ENCODE assay signal across 23 cellular contexts in genomic region chr6:163228041-163228440, GRCh38.
"Had no signal": no experiment of that assay in that cellular context is flagged by ENCODE, and none has a peak within 500 bp of the region (broad histone marks: within the 10 kb centered on the region; RNA-seq: fewer than 3 reads in every experiment).

No MANE protein-coding gene starts in this region.

- H3K4me3 Mint-ChIP-seq: dendritic cell treated with granulocyte-macrophage colony-stimulating factor and Interleukin-4, amounts not matched to agents 40 ng/mL and 50 ng/mL, for 4 days; effector memory CD8-positive, alpha-beta T cell; endodermal cell had no signal

- DNase-seq: cerebellar nuclear complex; colonic mucosa; cortex of kidney; dermis blood vessel endothelial cell; dorsolateral prefrontal cortex; effector CD4-positive, alpha-beta T cell; effector CD8-positive, alpha-beta T cell; effector memory CD4-positive, alpha-beta T cell; effector memory CD8-positive, alpha-beta T cell; endodermal cell; erythroblast; esophagus squamous epithelium; foreskin fibroblast; foreskin keratinocyte; gastrocnemius medialis; glutamatergic neuron; head of caudate nucleus; heart left ventricle; heart right ventricle had no signal

- H3K9me3 Mint-ChIP-seq: dendritic cell treated with granulocyte-macrophage colony-stimulating factor and Interleukin-4, amounts not matched to agents 40 ng/mL and 50 ng/mL, for 4 days; endodermal cell had no signal

- H3K27me3 Mint-ChIP-seq: dendritic cell treated with granulocyte-macrophage colony-stimulating factor and Interleukin-4, amounts not matched to agents 40 ng/mL and 50 ng/mL, for 4 days had no signal

- H3K27ac Mint-ChIP-seq: dendritic cell treated with granulocyte-macrophage colony-stimulating factor and Interleukin-4, amounts not matched to agents 40 ng/mL and 50 ng/mL, for 4 days; effector memory CD8-positive, alpha-beta T cell; endodermal cell had no signal

- H3K4me1 ChIP-seq: colonic mucosa, esophagus squamous epithelium, gastrocnemius medialis, gastroesophageal sphincter, heart left ventricle, heart right ventricle had no signal

- H3K27ac ChIP-seq: colonic mucosa, coronary artery, dorsolateral prefrontal cortex, epithelial cell of prostate, esophagus squamous epithelium, foreskin keratinocyte, gastrocnemius medialis, gastroesophageal sphincter, heart left ventricle, heart right ventricle had no signal

- H3K27me3 ChIP-seq: colonic mucosa, dorsolateral prefrontal cortex, esophagus squamous epithelium, foreskin keratinocyte, gastrocnemius medialis, gastroesophageal sphincter, heart left ventricle, heart right ventricle had no signal

- H3K36me3 ChIP-seq: colonic mucosa, esophagus squamous epithelium, gastrocnemius medialis, gastroesophageal sphincter, heart left ventricle, heart right ventricle had no signal

- H3K4me3 ChIP-seq: colonic mucosa, coronary artery, dorsolateral prefrontal cortex, esophagus squamous epithelium, gastrocnemius medialis, gastroesophageal sphincter, heart left ventricle, heart right ventricle had no signal

- H3K9me3 ChIP-seq: colonic mucosa, esophagus squamous epithelium, gastrocnemius medialis, gastroesophageal sphincter had no signal

- H3K4me1 Mint-ChIP-seq: endodermal cell had no signal
